Comparison of ENCODE assay signal across 14 cellular contexts in genomic region chr10:15548331-15548730, GRCh38.
DNase-seq lines count a peak whose midpoint lies in the region; ATAC-seq and TF ChIP-seq lines count a peak whose summit lies in the region.
"Had no signal": no experiment of that assay in that cellular context is flagged by ENCODE, and none has a peak within 500 bp of the region (broad histone marks: within the 10 kb centered on the region; RNA-seq: fewer than 3 reads in every experiment).

No MANE protein-coding gene starts in this region.

- no peak overlapping the region for H3K4me3 ChIP-seq in mucosa of descending colon
- no peak overlapping the region for H3K4me3 ChIP-seq in MG63
- H3K4me3 ChIP-seq: BLaER1, GM23338 had no signal

- H3K9me3 ChIP-seq in mucosa of descending colon (no peaks in the 10 kb centered on the region), MG63 (0 out of 2 replicates have a peak, but pooled peaks cover 3% of the 10 kb centered on the region)

- DNase-seq in mucosa of descending colon (no peak), MG63 (no peak)
- DNase-seq in effector CD4-positive, alpha-beta T cell, result no peak
- DNase-seq: CD4-positive, alpha-beta T cell; CD8-positive, alpha-beta memory T cell; DMS 273 treated with DMSO at 0.1 percent for 48 hours; DND-41; H9 had no signal

- ATAC-seq in mucosa of descending colon, result peak; percentile 26
- ATAC-seq in GM21528 (IDR thresholded peaks at IDR 0.05; ENCODE audit: low FRiP score, unreplicated experiment), result no peak
- ATAC-seq: GM23338, HCT116 had no signal

- H3K36me3 ChIP-seq in mucosa of descending colon (ENCODE audit: low read depth) (no peaks in the 10 kb centered on the region), MG63 (no peaks in the 10 kb centered on the region)

- intact Hi-C loops in mucosa of descending colon (cut with DNase I, micrococcal nuclease), result no loop called here

- H3K4me1 ChIP-seq in mucosa of descending colon (ENCODE audit: low read depth), result no peaks in the 10 kb centered on the region
- H3K4me1 ChIP-seq: BLaER1 had no signal

- no peak for TF ChIP-seq CTCF in 22Rv1 (IDR thresholded peaks at IDR 0.05)
- no peak for TF ChIP-seq CTCF in C4-2B (conservative IDR thresholded peaks at IDR 0.05)
- TF ChIP-seq CTCF in mucosa of descending colon (IDR thresholded peaks at IDR 0.05), result no peak

- H3K27me3 ChIP-seq in MG63, result no peaks in the 10 kb centered on the region
- H3K27me3 ChIP-seq: BLaER1 had no signal

- H3K27ac ChIP-seq in 22Rv1, result peak overlapping the region; percentile 32; the same call in 1 of the 2 replicates
- H3K27ac ChIP-seq in C4-2B, result peak overlapping the region; percentile 55; the same call in 1 of the 2 replicates
- H3K27ac ChIP-seq: BLaER1 had no signal
